In the genomic region with DNA sequence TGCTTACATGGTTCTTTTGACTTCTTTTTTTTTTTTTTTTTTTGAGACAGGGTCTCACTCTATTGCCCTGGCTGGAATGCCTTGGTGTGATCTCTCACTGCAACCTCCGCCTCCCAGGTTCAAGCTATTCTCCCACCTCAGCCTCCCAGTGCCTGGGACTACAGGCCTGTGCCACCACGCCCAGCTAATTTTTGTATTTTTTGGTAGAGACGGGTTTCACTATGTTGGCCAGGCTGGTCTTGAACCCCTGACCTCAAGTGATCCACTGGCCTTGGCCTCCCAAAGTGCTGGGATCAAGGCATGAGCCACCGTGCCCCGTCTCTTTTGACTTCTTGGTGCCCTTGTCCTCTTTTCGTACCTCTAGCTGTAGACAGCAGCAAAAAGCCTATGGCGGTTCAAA, we compare ENCODE assay signal across 17 cellular contexts. TPM values are rescaled to one million over a fixed set of nuclear protein-coding genes. Genes with fewer than 3 reads are reported as not detected.
"Had no signal": no experiment of that assay in that cellular context is flagged by ENCODE, and none has a peak within 500 bp of the region (broad histone marks: within the 10 kb centered on the region; RNA-seq: fewer than 3 reads in every experiment).

No MANE protein-coding gene starts in this region.

RNA-seq across cellular contexts. Expression of a gene that starts 4.8 kb away (rescaled TPM):
- total RNA-seq: activated CD4-positive, alpha-beta memory T cell treated with anti-CD3 and anti-CD28 coated beads, Interleukin-2, amount 10 ng/mL, durations not matched to agents 7 days and 5 days; activated CD4-positive, alpha-beta T cell treated with anti-CD3 and anti-CD28 coated beads for 36 hours; activated CD4-positive, alpha-beta T cell treated with anti-CD3 and anti-CD28 coated beads, Interleukin-2, amount 10 ng/mL, durations not matched to agents 7 days and 5 days; activated CD8-positive, alpha-beta memory T cell treated with anti-CD3 and anti-CD28 coated beads, Interleukin-2, amount 10 ng/mL, durations not matched to agents 7 days and 5 days; activated CD8-positive, alpha-beta T cell treated with anti-CD3 and anti-CD28 coated beads, Interleukin-2, amount 10 ng/mL, durations not matched to agents 7 days and 5 days; activated naive CD4-positive, alpha-beta T cell treated with anti-CD3 and anti-CD28 coated beads for 36 hours; activated naive CD4-positive, alpha-beta T cell treated with anti-CD3 and anti-CD28 coated beads, Interleukin-2, amount 50 U/mL, for 72 hours; activated naive CD8-positive, alpha-beta T cell treated with anti-CD3 and anti-CD28 coated beads for 36 hours; activated T-cell treated with anti-CD3 and anti-CD28 coated beads, Interleukin-2, amount 50 U/mL, for 4 hours; activated T-cell treated with anti-CD3 and anti-CD28 coated beads, Interleukin-2, amount 50 U/mL, for 72 hours; activated T-helper 1 cell treated with anti-CD3 and anti-CD28 coated beads, Interleukin-12 subunit alpha, Interleukin-12 subunit beta, Interleukin-2, Interleukin-4 antibody, amounts not matched to agents 30 ng/mL and 10 ng/mL and 1 ng/mL, durations not matched to agents 14 hours and 24 hours and 36 hours; activated T-helper 17 cell treated with anti-CD3 and anti-CD28 coated beads, Interleukin-2, amount 50 U/mL, for 72 hours; cardiac septum; T-cell; T-helper 1 cell treated with Interleukin-12 subunit alpha and Interleukin-12 subunit beta and Interleukin-4 antibody, amounts not matched to agents 30 ng/mL and 1 ng/mL, for 36 hours; T-helper 17 cell; T-helper 2 cell treated with Interferon-gamma antibody and Interleukin-4, amounts not matched to agents 100 ng/mL and 5 ng/mL, for 36 hours had no signal
